In the genomic region with DNA sequence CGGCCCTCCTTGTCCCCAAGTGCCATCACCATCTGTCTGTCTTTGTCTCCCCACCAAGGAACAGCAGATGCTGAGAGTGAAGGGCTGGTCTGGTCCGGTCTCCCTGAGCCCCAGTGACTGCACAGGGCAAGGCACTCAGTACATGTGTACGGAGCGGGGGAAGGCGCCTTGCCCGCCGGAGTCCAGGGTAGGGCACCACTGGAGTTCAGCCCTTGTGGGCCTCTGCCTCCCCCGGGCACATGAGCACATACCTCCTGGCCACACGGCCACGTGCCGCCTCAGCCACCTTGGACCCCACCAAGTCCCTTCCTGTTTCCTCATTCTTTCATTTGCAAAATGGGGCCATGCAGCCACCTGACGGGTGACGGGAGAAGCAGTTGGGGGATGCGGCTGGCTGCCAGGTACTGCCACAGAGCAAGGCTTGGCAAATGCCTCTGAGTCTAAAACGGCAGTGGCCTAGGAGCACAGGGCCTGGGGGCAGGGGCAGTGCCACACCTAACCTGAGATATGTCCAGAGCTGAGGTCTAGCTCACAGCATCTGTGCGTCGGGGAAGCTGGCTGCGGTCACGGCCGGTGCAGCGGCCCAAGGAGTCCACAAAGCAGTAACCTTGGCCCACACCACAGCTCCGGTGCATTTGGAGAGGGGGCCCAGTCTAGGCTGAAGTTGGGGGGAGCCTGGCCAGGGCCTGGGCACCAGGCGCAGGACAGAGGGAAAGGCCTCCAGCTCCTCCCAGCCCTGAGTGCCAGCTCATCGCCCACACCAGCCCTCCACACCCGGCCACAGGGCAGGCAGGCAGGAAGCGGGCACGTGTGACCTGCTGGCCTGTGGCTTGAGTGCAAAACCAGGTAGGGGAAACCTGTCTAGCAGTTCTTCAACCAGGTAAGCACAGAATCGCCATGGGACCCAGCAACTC, we compare ENCODE assay signal across 14 cellular contexts. TPM values are rescaled to one million over a fixed set of nuclear protein-coding genes. Genes with fewer than 3 reads are reported as not detected.
DNase-seq lines count a peak whose midpoint lies in the region; ATAC-seq, FAIRE-seq and TF ChIP-seq lines count a peak whose summit lies in the region.
"Had no signal": no experiment of that assay in that cellular context is flagged by ENCODE, and none has a peak within 500 bp of the region (broad histone marks: within the 10 kb centered on the region; RNA-seq: fewer than 3 reads in every experiment).

No MANE protein-coding gene starts in this region.

- H2AFZ ChIP-seq in MM.1S (ENCODE audit: low read length) (no peak overlapping the region), H1 (ENCODE audit: low read length) (no peak overlapping the region)
- H2AFZ ChIP-seq: GM23338 had no signal

- H3K18ac ChIP-seq in H1 (ENCODE audit: extremely low read depth, low read length) = no peak overlapping the region

- H3K4me3 ChIP-seq in MM.1S (ENCODE audit: low read length) (no peak overlapping the region), H1 (ENCODE audit: extremely low read depth in 1 of 4, insufficient read depth in 2 of 4, low read depth in 3 of 4, low read length in 4 of 4) (no peak overlapping the region), spleen (no peak overlapping the region), brain microvascular endothelial cell (ENCODE audit: low read depth, low read length) (no peak overlapping the region)
- H3K4me3 ChIP-seq: GM23338 had no signal

- H3K79me1 ChIP-seq in H1 (ENCODE audit: low read depth, low read length) = no peaks in the 10 kb centered on the region

- H3F3A ChIP-seq in MM.1S (ENCODE audit: insufficient read depth, low read length) = no peaks in the 10 kb centered on the region

- H3K9ac ChIP-seq in MM.1S (ENCODE audit: low read length) (no peak overlapping the region), H1 (replicated peaks in 1 of 4; ENCODE audit: extremely low read depth in 1 of 4, low read depth in 3 of 4, low read length in 3 of 4) (0 out of 7 replicates have a peak overlapping the region, but pooled peaks of 1 of the 4 experiments have one; percentile 1)

- H3K4me1 ChIP-seq in MM.1S (ENCODE audit: low read length) (peaks cover 4% of the 10 kb centered on the region; the same call in 1 of the 2 replicates), H1 (replicated peaks in 1 of 4; ENCODE audit: control insufficient read depth in 3 of 4, insufficient read depth in 4 of 4, low read length in 3 of 4) (peaks cover 0 to 31% (median 19%) of the 10 kb centered on the region in 4 experiments; a peak in 6 of 7 replicates), spleen (peaks cover 6 to 42% (median 26%) of the 10 kb centered on the region in 6 donors)

- peak overlapping the region; percentile 40; the same call in 1 of the 2 replicates for H2BK20ac ChIP-seq in H1 (ENCODE audit: low read length)

- no peak overlapping the region for H4K5ac ChIP-seq in H1 (ENCODE audit: insufficient read length, low read depth, low read length)

- peak overlapping the region; percentile 2; the same call in 1 of the 2 replicates for H2BK5ac ChIP-seq in H1 (ENCODE audit: low read depth, low read length)

- H3K9me2 ChIP-seq in MM.1S (replicated peaks; ENCODE audit: insufficient read depth, low read length) = no peaks in the 10 kb centered on the region

- no peak overlapping the region; the same call in 1 of the 2 replicates for H2AK5ac ChIP-seq in H1 (ENCODE audit: low read depth, low read length)

- H3K56ac ChIP-seq in H1 (replicated peaks; ENCODE audit: insufficient read length, low read depth, low read length) = no peak overlapping the region

- H3K79me2 ChIP-seq in MM.1S (ENCODE audit: low read length) = no peaks in the 10 kb centered on the region
- no peaks in the 10 kb centered on the region for H3K79me2 ChIP-seq in H1 (ENCODE audit: control insufficient read depth in 1 of 2, insufficient read depth in 2 of 2, low read length in 2 of 2)

- peak overlapping the region; percentile 93; the same call in 1 of the 2 replicates for H2BK12ac ChIP-seq in H1 (ENCODE audit: low read depth, low read length)

- H3K4me2 ChIP-seq in MM.1S (ENCODE audit: low read depth, low read length) (0 out of 2 replicates have a peak overlapping the region, but pooled peaks have one; percentile 7), H1 (ENCODE audit: insufficient read depth in 1 of 2, low read depth in 2 of 2, low read length in 2 of 2) (no peak overlapping the region)
- H3K4me2 ChIP-seq: GM23338 had no signal

- intact Hi-C loops in spleen (cut with DNase I; ENCODE audit: low total_unique reads) = no loop called here

- DNase-seq in MM.1S = no peak
- DNase-seq in H1 (ENCODE audit: low read depth in 1 of 2, low spot score in 2 of 2) = no peak
- peak; percentile 70 for DNase-seq in spleen
- no peak for DNase-seq in brain microvascular endothelial cell
- DNase-seq in DMS114 treated with DMSO at 0.1 percent for 48 hours (lab: John Stamatoyannopoulos, UW; ENCODE audit: unreplicated experiment) = no peak
- DNase-seq: activated CD8-positive, alpha-beta memory T cell treated with anti-CD3 and anti-CD28 coated beads, Interleukin-2, amount 50 U/mL, for 4 hours; NCI-H1417 treated with DMSO at 0.1 percent for 48 hours; NCI-H526 had no signal

- in situ Hi-C loops in brain microvascular endothelial cell (cut with HindIII; ENCODE audit: low pct_ligation_motif_present, low sequenced_read_pairs) = no loop called here

- TF ChIP-seq POLR2A in H1 (IDR thresholded peaks at IDR 0.05; ENCODE audit: control extremely low read depth in 1 of 2, low read depth in 2 of 2, low read length in 2 of 2) = no peak
- TF ChIP-seq POLR2A in spleen (IDR thresholded peaks at IDR 0.05) = no peak

- no peaks in the 10 kb centered on the region for H3K36me3 ChIP-seq in MM.1S (replicated peaks; ENCODE audit: insufficient read depth, low read length)
- no peaks in the 10 kb centered on the region for H3K36me3 ChIP-seq in H1 (ENCODE audit: control insufficient read depth in 2 of 4, insufficient read depth in 4 of 4, low read length in 3 of 4)
- H3K36me3 ChIP-seq in spleen = peaks cover 0 to 12% (median 0%) of the 10 kb centered on the region in 6 donors
- H3K36me3 ChIP-seq in brain microvascular endothelial cell (replicated peaks) = no peaks in the 10 kb centered on the region

- no peak overlapping the region for H3K4ac ChIP-seq in H1 (replicated peaks; ENCODE audit: insufficient read length, low read depth, low read length)

- TF ChIP-seq CTCF in MM.1S (IDR thresholded peaks at IDR 0.05; ENCODE audit: low read length) (no peak), H1 (IDR thresholded peaks at IDR 0.05; ENCODE audit: control extremely low read depth in 1 of 3, insufficient read depth in 1 of 3, low read depth in 1 of 3, low read length in 3 of 3) (no peak), spleen (IDR thresholded peaks at IDR 0.05 in 8 of 11, conservative IDR thresholded peaks at IDR 0.05 in 3 of 11) (no peak), brain microvascular endothelial cell (IDR thresholded peaks at IDR 0.05; ENCODE audit: low read depth, low read length, missing control alignments) (no peak)

- CTCF ChIA-PET in H1 (lab: Charles Lee; ENCODE audit: partially characterized antibody) = interaction anchor here (1.5 kb wide), 1 partner anchor 9 kb away, joined by 5 read pairs; no protein-coding TSS in a partner anchor

- H2BK120ac ChIP-seq in H1 (replicated peaks; ENCODE audit: low read depth, low read length) = no peak overlapping the region

- TF ChIP-seq EP300 in H1 (IDR thresholded peaks at IDR 0.05; ENCODE audit: borderline replicate concordance in 1 of 2, low read depth in 2 of 2, low read length in 2 of 2) = no peak

- 88% methylated on average over 28 of the region's 28 CpGs; no CpG with 5 or more reads in 1 of the 2 experiments for WGBS in H1 (ENCODE audit: extremely low coverage in 1 of 2, insufficient coverage in 1 of 2, insufficient read length in 1 of 2, insufficient replicate concordance in 2 of 2, low coverage in 1 of 2, low lambda C conversion rate in 2 of 2, missing lambda C conversion rate in 1 of 2), 2 experiments
- 68 to 87% (median 76%) methylated on average over 17 to 28 of the region's 28 CpGs for WGBS in spleen, 5 donors

- 0 out of 2 replicates have a peak overlapping the region, but pooled peaks have one; percentile 1 for H3K27ac ChIP-seq in MM.1S (ENCODE audit: low read length)
- no peak overlapping the region for H3K27ac ChIP-seq in H1 (ENCODE audit: low read depth, low read length)
- H3K27ac ChIP-seq in spleen = no peak overlapping the region
- no peak overlapping the region for H3K27ac ChIP-seq in brain microvascular endothelial cell

- H3K14ac ChIP-seq in H1 (ENCODE audit: insufficient read length) = peak overlapping the region; percentile 23

- POLR2A ChIA-PET in H1 (lab: Charles Lee; ENCODE audit: partially characterized antibody) = interaction anchor here (1.0 kb wide), 1 partner anchor 41 kb away, joined by 3 read pairs; no protein-coding TSS in a partner anchor

- H3K23ac ChIP-seq in H1 (ENCODE audit: insufficient read length) = no peak overlapping the region

- no peaks in the 10 kb centered on the region for H3K9me3 ChIP-seq in MM.1S (replicated peaks; ENCODE audit: insufficient read depth, low read length)
- H3K9me3 ChIP-seq in H1 (ENCODE audit: insufficient read depth in 2 of 2, low read depth in 1 of 2, low read length in 1 of 2) = no peaks in the 10 kb centered on the region
- H3K9me3 ChIP-seq in spleen = no peaks in the 10 kb centered on the region

- H3K23me2 ChIP-seq in H1 (ENCODE audit: low read depth, low read length) = peaks cover 4% of the 10 kb centered on the region; the same call in 1 of the 2 replicates

- ATAC-seq in GM18868 (IDR thresholded peaks at IDR 0.05; ENCODE audit: unreplicated experiment) = peak; percentile 7
- no peak for ATAC-seq in HG03460 (IDR thresholded peaks at IDR 0.05; ENCODE audit: unreplicated experiment)
- ATAC-seq: GM23338; naive thymus-derived CD8-positive, alpha-beta T cell had no signal

- no peak for FAIRE-seq in H1 (lab: Jason Lieb, UNC)
- FAIRE-seq: D721Med had no signal

- no peak for TF ChIP-seq RAD21 in H1 (IDR thresholded peaks at IDR 0.05 in 1 of 2, conservative IDR thresholded peaks at IDR 0.05 in 1 of 2; ENCODE audit: low read depth in 2 of 2, low read length in 2 of 2)

- no peak overlapping the region for H4K8ac ChIP-seq in H1 (ENCODE audit: extremely low read depth, insufficient read depth, low read length)

- peaks cover 25% of the 10 kb centered on the region for H3K27me3 ChIP-seq in MM.1S (replicated peaks; ENCODE audit: insufficient read depth, low read length)
- H3K27me3 ChIP-seq in H1 (replicated peaks in 1 of 4; ENCODE audit: control insufficient read depth in 3 of 4, extremely low read depth in 1 of 4, insufficient read depth in 3 of 4, low read length in 3 of 4) = peaks cover 2 to 19% (median 14%) of the 10 kb centered on the region in 4 experiments; a peak in 6 of 7 replicates
- H3K27me3 ChIP-seq in spleen (replicated peaks in 1 of 7) = peaks cover 0 to 33% (median 14%) of the 10 kb centered on the region in 7 donors
- peaks cover 2% of the 10 kb centered on the region for H3K27me3 ChIP-seq in brain microvascular endothelial cell (replicated peaks)

- H2BK15ac ChIP-seq in H1 (ENCODE audit: low read length) = no peak overlapping the region

- H4K91ac ChIP-seq in H1 (replicated peaks; ENCODE audit: insufficient read length, low read length) = peak overlapping the region; percentile 57

- no peaks in the 10 kb centered on the region for H4K20me1 ChIP-seq in MM.1S (ENCODE audit: insufficient read depth, low read length)
- H4K20me1 ChIP-seq in H1 (replicated peaks in 1 of 2; ENCODE audit: control insufficient read depth in 1 of 2, insufficient read depth in 2 of 2, low read length in 2 of 2) = no peaks in the 10 kb centered on the region

RNA-seq across cellular contexts. Expression of gene ADAP1, which starts 5.2 kb away (rescaled TPM):
- total RNA-seq in H1 (2021; fragmentation: NEBNext Ultra II Directional; extraction: Animal tissue kit (Norgen Biotek cat#: 25700)) = 5.4 and 5.8 TPM in 2 replicates
- 6.1 and 8.1 TPM in 2 replicates for polyA plus RNA-seq in H1 (2011; rRNA removed)
- 7.0 TPM for polyA plus RNA-seq in H1 (2011; cell fraction: cytosol; rRNA removed)
- 14.6 TPM for polyA plus RNA-seq in H1 (2011; cell fraction: nucleus; rRNA removed)
- 6.7 to 9.5 TPM (median 9.3 TPM) in 4 replicates for polyA plus RNA-seq in H1 (2012, experiment 1 of 2)
- polyA plus RNA-seq in H1 (2012, experiment 2 of 2) = 10.2 TPM
- 5.6 TPM for polyA plus RNA-seq in H1 (2013, experiment 1 of 2)
- 4.6 TPM for polyA plus RNA-seq in H1 (2013, experiment 2 of 2)
- polyA minus RNA-seq in H1 (2011; rRNA and poly(A)+ RNA removed) = 4.6 and 6.6 TPM in 2 replicates
- polyA minus RNA-seq in H1 (2011; cell fraction: cytosol; rRNA and poly(A)+ RNA removed) = 6.6 TPM
- 6.3 TPM for polyA minus RNA-seq in H1 (2011; cell fraction: nucleus; rRNA and poly(A)+ RNA removed)
- 10 to 100 TPM; 18.1 to 35.4 (median 25.7) TPM for total RNA-seq in spleen
- 10 to 100 TPM in 2 of 3 donors, 1 to 10 TPM in 1; 8.7 to 38.6 (median 12.8) TPM for polyA plus RNA-seq in spleen

RNA-seq across cellular contexts. Expression of gene COX19, which starts 26.1 kb away (rescaled TPM):
- 7.9 and 9.0 TPM in 2 replicates for total RNA-seq in H1 (2021; fragmentation: NEBNext Ultra II Directional; extraction: Animal tissue kit (Norgen Biotek cat#: 25700))
- polyA plus RNA-seq in H1 (2011; rRNA removed) (3.9 and 5.8 TPM in 2 replicates), spleen (1 to 10 TPM; 7.1 to 8.9 (median 7.2) TPM)
- polyA plus RNA-seq in H1 (2011; cell fraction: cytosol; rRNA removed) = 5.7 TPM
- 8.0 TPM for polyA plus RNA-seq in H1 (2011; cell fraction: nucleus; rRNA removed)
- polyA plus RNA-seq in H1 (2012, experiment 1 of 2) = 5.4 to 7.9 TPM (median 6.1 TPM) in 4 replicates
- polyA plus RNA-seq in H1 (2012, experiment 2 of 2) = 3.6 TPM
- 7.3 TPM for polyA plus RNA-seq in H1 (2013, experiment 1 of 2)
- polyA plus RNA-seq in H1 (2013, experiment 2 of 2) = 7.1 TPM
- polyA minus RNA-seq in H1 (2011; rRNA and poly(A)+ RNA removed) = 4.2 and 7.6 TPM in 2 replicates
- 3.3 TPM for polyA minus RNA-seq in H1 (2011; cell fraction: cytosol; rRNA and poly(A)+ RNA removed)
- polyA minus RNA-seq in H1 (2011; cell fraction: nucleus; rRNA and poly(A)+ RNA removed) = 13.6 TPM
- 10 to 100 TPM; 12.4 to 29.1 (median 18.9) TPM for total RNA-seq in spleen

RNA-seq across cellular contexts. Expression of gene CYP2W1, which starts 33.7 kb away (rescaled TPM):
- not detected in 2 replicates for total RNA-seq in H1 (2021; fragmentation: NEBNext Ultra II Directional; extraction: Animal tissue kit (Norgen Biotek cat#: 25700))
- 0.05 TPM in 1 of 2 replicates, not detected in the other for polyA plus RNA-seq in H1 (2011; rRNA removed)
- polyA plus RNA-seq in H1 (2011; cell fraction: cytosol; rRNA removed) = 0.04 TPM
- 0.16 TPM for polyA plus RNA-seq in H1 (2011; cell fraction: nucleus; rRNA removed)
- 0.08 to 0.14 TPM (median 0.13 TPM) in 3 of 4 replicates, not detected in the other for polyA plus RNA-seq in H1 (2012, experiment 1 of 2)
- polyA plus RNA-seq in H1 (2012, experiment 2 of 2) = not detected
- polyA plus RNA-seq in H1 (2013, experiment 1 of 2) = not detected
- polyA plus RNA-seq in H1 (2013, experiment 2 of 2) = 0.04 TPM
- polyA minus RNA-seq in H1 (2011; rRNA and poly(A)+ RNA removed) = not detected in 2 replicates
- not detected for polyA minus RNA-seq in H1 (2011; cell fraction: cytosol; rRNA and poly(A)+ RNA removed)
- not detected for polyA minus RNA-seq in H1 (2011; cell fraction: nucleus; rRNA and poly(A)+ RNA removed)
- total RNA-seq in spleen = 1 to 10 TPM in 1 of 7 donors, under 1 TPM in 4, not detected in 2; 0.13 to 1.2 (median 0.51) TPM
- polyA plus RNA-seq in spleen = under 1 TPM; 0.05 to 0.80 (median 0.28) TPM
- total RNA-seq: dermis microvascular lymphatic vessel endothelial cell; GM23338; naive thymus-derived CD8-positive, alpha-beta T cell had no signal
- polyA plus RNA-seq: GM23338; naive thymus-derived CD8-positive, alpha-beta T cell had no signal
